14 cellular contexts compared by ENCODE assay signal in genomic region chr2:21710496-21710895, GRCh38.
A peak's percentile ranks its signal among the peaks of the same experiment; 100 is the strongest.
DNase-seq lines count a peak whose midpoint lies in the region; ATAC-seq and TF ChIP-seq lines count a peak whose summit lies in the region.
"Had no signal": no experiment of that assay in that cellular context is flagged by ENCODE, and none has a peak within 500 bp of the region (broad histone marks: within the 10 kb centered on the region; RNA-seq: fewer than 3 reads in every experiment).

No MANE protein-coding gene starts in this region.

- H3F3A ChIP-seq in PC-3 (ENCODE audit: low read length, unreplicated experiment), result no peaks in the 10 kb centered on the region

- ATAC-seq in left cardiac atrium (peak; percentile 25 to 42), left ventricle myocardium superior (no peak), PC-3 (no peak), GM21786 (IDR thresholded peaks at IDR 0.05; ENCODE audit: unreplicated experiment) (no peak)
- ATAC-seq: GM12878 had no signal

- H3K27me3 ChIP-seq in KMS-11 (ENCODE audit: insufficient read depth, low read depth), result no peaks in the 10 kb centered on the region
- no peaks in the 10 kb centered on the region for H3K27me3 ChIP-seq in PC-3 (ENCODE audit: low read length)

- H3K36me3 ChIP-seq in KMS-11 (ENCODE audit: insufficient read depth), result no peaks in the 10 kb centered on the region
- H3K36me3 ChIP-seq in PC-3 (ENCODE audit: low read depth, low read length), result no peaks in the 10 kb centered on the region
- H3K36me3 ChIP-seq: HAP-1 had no signal

- H3K79me2 ChIP-seq in KMS-11 (ENCODE audit: insufficient read depth, low read depth) (no peaks in the 10 kb centered on the region), PC-3 (ENCODE audit: low read length) (no peaks in the 10 kb centered on the region)

- no peak overlapping the region for H3K27ac ChIP-seq in KMS-11
- no peak overlapping the region for H3K27ac ChIP-seq in PC-3 (ENCODE audit: low read length)
- H3K27ac ChIP-seq: GM23248 had no signal

- H3K4me2 ChIP-seq in KMS-11, result no peak overlapping the region
- no peak overlapping the region for H3K4me2 ChIP-seq in PC-3 (ENCODE audit: low read length)

- H3K4me1 ChIP-seq in KMS-11 (ENCODE audit: low read depth, poor library complexity, severe bottlenecking), result no peaks in the 10 kb centered on the region
- H3K4me1 ChIP-seq in PC-3 (ENCODE audit: insufficient read depth, low read length), result no peaks in the 10 kb centered on the region
- H3K4me1 ChIP-seq: HAP-1 had no signal

- CTCF ChIA-PET in PC-3 (lab: Charles Lee), result no interaction called here

- POLR2A ChIA-PET in PC-3 (lab: Charles Lee; ENCODE audit: unreplicated experiment), result no interaction called here

- H3K9me2 ChIP-seq in PC-3 (replicated peaks; ENCODE audit: low read length), result no peaks in the 10 kb centered on the region

- H3K4me3 ChIP-seq in KMS-11 (IDR thresholded peaks at IDR 0.05; ENCODE audit: insufficient read depth, low read depth, low read length) (no peak overlapping the region), PC-3 (ENCODE audit: low read length) (no peak overlapping the region)
- H3K4me3 ChIP-seq: GM12878, GM23248, HAP-1 had no signal

- H4K20me1 ChIP-seq in KMS-11 (ENCODE audit: insufficient read depth) (no peaks in the 10 kb centered on the region), PC-3 (ENCODE audit: low read length) (no peaks in the 10 kb centered on the region)

- H3K9me3 ChIP-seq in PC-3 (ENCODE audit: low read length), result peaks cover 14% of the 10 kb centered on the region
- H3K9me3 ChIP-seq: HAP-1 had no signal

- no TSS peak for BruUV-seq in PC-3 (replicated peaks; lab: Mats Ljungman, UMichigan)

- TF ChIP-seq CTCF in KMS-11 (conservative IDR thresholded peaks at IDR 0.05; ENCODE audit: low read depth, low read length) (no peak), PC-3 (conservative IDR thresholded peaks at IDR 0.05; ENCODE audit: low read depth, low read length) (no peak)

- H3K9ac ChIP-seq in KMS-11, result no peak overlapping the region
- no peak overlapping the region for H3K9ac ChIP-seq in PC-3 (ENCODE audit: low read length)
- H3K9ac ChIP-seq: GM23248 had no signal

- DNase-seq in left cardiac atrium (no peak), left ventricle myocardium superior (no peak), SW480 (ENCODE audit: low spot score) (peak; percentile 7), PC-3 (no peak), NOMO-1 (lab: John Stamatoyannopoulos, UW; ENCODE audit: unreplicated experiment in 2 of 2) (no peak)
- DNase-seq: C1 segment of cervical spinal cord; Calu3; CD4-positive, alpha-beta T cell; DMS 273 treated with DMSO at 0.1 percent for 48 hours; GM23248 had no signal

- intact Hi-C loops in left cardiac atrium (cut with DNase I) (no loop called here), left ventricle myocardium superior (cut with micrococcal nuclease) (no loop called here), PC-3 (cut with micrococcal nuclease) (no loop called here)

- peak overlapping the region; percentile 10; the same call in 1 of the 2 replicates for H2AFZ ChIP-seq in KMS-11 (ENCODE audit: low read depth)
- H2AFZ ChIP-seq in PC-3 (ENCODE audit: low read length), result no peak overlapping the region
- H2AFZ ChIP-seq: GM23248 had no signal

Comparison
In these comparisons a context has a peak if more than half of its experiments do, and no peak if none do; other contexts are left out.
1. ATAC-seq: peak in left cardiac atrium (2 of 2); none in left ventricle myocardium superior (single experiment), PC-3 (single experiment) and GM21786 (single experiment).